28 cellular contexts compared by ENCODE assay signal in genomic region chr15:24919446-24919845, GRCh38. TPM values are rescaled to one million over a fixed set of nuclear protein-coding genes. Genes with fewer than 3 reads are reported as not detected.
DNase-seq lines count a peak whose midpoint lies in the region; ATAC-seq and TF ChIP-seq lines count a peak whose summit lies in the region.
"Had no signal": no experiment of that assay in that cellular context is flagged by ENCODE, and none has a peak within 500 bp of the region (broad histone marks: within the 10 kb centered on the region; RNA-seq: fewer than 3 reads in every experiment).

No MANE protein-coding gene starts in this region.

- H3K4me1 Mint-ChIP-seq in type B pancreatic cell (ENCODE audit: unreplicated experiment): no peaks in the 10 kb centered on the region
- H3K4me1 Mint-ChIP-seq in stimulated activated naive B cell treated with anti-CD40 and anti-IgM and Interleukin-4, amounts not matched to agents 10 μg/mL and 1 μg/mL and 100 μg/mL, for 72 hours: peaks cover 3 to 10% of the 10 kb centered on the region in 2 donors

- no peak for ATAC-seq in GM18519 (IDR thresholded peaks at IDR 0.05; ENCODE audit: low FRiP score, unreplicated experiment)
- no peak for ATAC-seq in stimulated activated naive B cell treated with anti-CD40 and anti-IgM and Interleukin-4, amounts not matched to agents 10 μg/mL and 1 μg/mL and 100 μg/mL, for 72 hours (replicated peaks)
- ATAC-seq: left colon; naive thymus-derived CD8-positive, alpha-beta T cell had no signal

- H3K36me3 ChIP-seq in HUES48 (ENCODE audit: control insufficient read depth, insufficient read depth, low read length): no peaks in the 10 kb centered on the region
- H3K36me3 ChIP-seq in iPS DF 6.9 (ENCODE audit: control insufficient read depth, insufficient read depth, low read length): no peaks in the 10 kb centered on the region

- TF ChIP-seq CTCF in type B pancreatic cell (conservative IDR thresholded peaks at IDR 0.05): no peak

- H3K27ac Mint-ChIP-seq in type B pancreatic cell: peak overlapping the region; percentile 35
- H3K27ac Mint-ChIP-seq in stimulated activated naive B cell treated with anti-CD40 and anti-IgM and Interleukin-4, amounts not matched to agents 10 μg/mL and 1 μg/mL and 100 μg/mL, for 72 hours: no peak overlapping the region
- H3K27ac Mint-ChIP-seq: dendritic cell treated with granulocyte-macrophage colony-stimulating factor and Interleukin-4, amounts not matched to agents 40 ng/mL and 50 ng/mL, for 4 days; naive thymus-derived CD8-positive, alpha-beta T cell had no signal

- H3K9me3 ChIP-seq in HUES48 (ENCODE audit: control insufficient read depth, insufficient read depth, low read length) (peaks cover 40% of the 10 kb centered on the region), iPS DF 6.9 (ENCODE audit: control insufficient read depth, insufficient read depth, low read length) (no peaks in the 10 kb centered on the region)

- H3K4me1 ChIP-seq in HUES48 (ENCODE audit: control insufficient read depth, insufficient read depth, low read length) (peaks cover 17% of the 10 kb centered on the region), iPS DF 6.9 (ENCODE audit: control insufficient read depth, insufficient read depth, low read length) (0 out of 2 replicates have a peak, but pooled peaks cover 2% of the 10 kb centered on the region)

- H3K9me3 Mint-ChIP-seq in type B pancreatic cell: peaks cover 5% of the 10 kb centered on the region
- H3K9me3 Mint-ChIP-seq in stimulated activated naive B cell treated with anti-CD40 and anti-IgM and Interleukin-4, amounts not matched to agents 10 μg/mL and 1 μg/mL and 100 μg/mL, for 72 hours: peaks cover 14 to 20% of the 10 kb centered on the region in 2 donors

- H3K27me3 Mint-ChIP-seq in type B pancreatic cell: no peaks in the 10 kb centered on the region
- H3K27me3 Mint-ChIP-seq in stimulated activated naive B cell treated with anti-CD40 and anti-IgM and Interleukin-4, amounts not matched to agents 10 μg/mL and 1 μg/mL and 100 μg/mL, for 72 hours: no peaks in the 10 kb centered on the region
- H3K27me3 Mint-ChIP-seq: CD4-positive, CD25-positive, alpha-beta regulatory T cell; dendritic cell treated with granulocyte-macrophage colony-stimulating factor and Interleukin-4, amounts not matched to agents 40 ng/mL and 50 ng/mL, for 4 days had no signal

- H3K9ac ChIP-seq in HUES48 (ENCODE audit: low read depth, low read length): no peak overlapping the region
- H3K9ac ChIP-seq: GM23248 had no signal

- DNase-seq in NCI-H526 treated with DMSO at 0.1 percent for 48 hours (lab: John Stamatoyannopoulos, UW) (peak; percentile 39), iPS DF 6.9 (ENCODE audit: low read depth, low spot score) (peak; percentile 52), type B pancreatic cell (ENCODE audit: extremely low spot score, unreplicated experiment) (no peak), DMS 273 (lab: John Stamatoyannopoulos, UW; ENCODE audit: unreplicated experiment) (no peak)
- no peak for DNase-seq in stimulated activated naive B cell treated with anti-CD40 and anti-IgM and Interleukin-4, amounts not matched to agents 10 μg/mL and 1 μg/mL and 100 μg/mL, for 72 hours
- DNase-seq: activated CD4-positive, alpha-beta T cell treated with anti-CD3 and anti-CD28 coated beads, Interleukin-2, amount 50 U/mL, for 4 hours; activated CD4-positive, CD25-positive, alpha-beta regulatory T cell; activated naive CD4-positive, alpha-beta T cell treated with anti-CD3 and anti-CD28 coated beads, Interleukin-2, amount 50 U/mL, for 16 hours; anterior cingulate cortex; caudate nucleus; CD4-positive, CD25-positive, alpha-beta regulatory T cell; DMS 273 treated with DMSO at 0.1 percent for 48 hours; GDM1; GM23248; left colon; MV-4-11; naive thymus-derived CD8-positive, alpha-beta T cell; NCI-H1694; NCI-H2227 treated with DMSO at 0.1 percent for 48 hours; OCI-M1; SHP77 treated with DMSO at 0.1 percent for 48 hours; stimulated activated CD4-positive, alpha-beta T cell treated with anti-CD3 and anti-CD28 coated beads, Interleukin-4, amount 100 ng/mL, for 1 hour; stimulated activated naive CD4-positive, alpha-beta T cell; SW 1271 had no signal

- no peaks in the 10 kb centered on the region for H3K27me3 ChIP-seq in HUES48 (ENCODE audit: control insufficient read depth, insufficient read depth, low read length)
- H3K27me3 ChIP-seq in iPS DF 6.9 (ENCODE audit: control insufficient read depth, insufficient read depth, low read length): no peaks in the 10 kb centered on the region

- peak overlapping the region; percentile 64 for H3K4me3 Mint-ChIP-seq in type B pancreatic cell
- no peak overlapping the region for H3K4me3 Mint-ChIP-seq in stimulated activated naive B cell treated with anti-CD40 and anti-IgM and Interleukin-4, amounts not matched to agents 10 μg/mL and 1 μg/mL and 100 μg/mL, for 72 hours
- H3K4me3 Mint-ChIP-seq: CD4-positive, CD25-positive, alpha-beta regulatory T cell; dendritic cell treated with granulocyte-macrophage colony-stimulating factor and Interleukin-4, amounts not matched to agents 40 ng/mL and 50 ng/mL, for 4 days; naive thymus-derived CD8-positive, alpha-beta T cell had no signal

- H3K27ac ChIP-seq in HUES48 (ENCODE audit: low read depth, low read length) (no peak overlapping the region), iPS DF 6.9 (ENCODE audit: low read length) (no peak overlapping the region)
- H3K27ac ChIP-seq: GM23248 had no signal

- H3K36me3 Mint-ChIP-seq in type B pancreatic cell: no peaks in the 10 kb centered on the region
- peaks cover 0 to 2% of the 10 kb centered on the region in 2 donors for H3K36me3 Mint-ChIP-seq in stimulated activated naive B cell treated with anti-CD40 and anti-IgM and Interleukin-4, amounts not matched to agents 10 μg/mL and 1 μg/mL and 100 μg/mL, for 72 hours
- H3K36me3 Mint-ChIP-seq: CD4-positive, CD25-positive, alpha-beta regulatory T cell had no signal

- WGBS in iPS DF 6.9 (ENCODE audit: insufficient coverage, insufficient read length): no CpG with 5 or more reads among the region's 2 CpGs

- 0 out of 2 replicates have a peak overlapping the region, but pooled peaks have one; percentile 8 for H3K4me3 ChIP-seq in HUES48 (ENCODE audit: low read depth, low read length)
- no peak overlapping the region for H3K4me3 ChIP-seq in iPS DF 6.9 (ENCODE audit: low read length)
- H3K4me3 ChIP-seq: GM23248 had no signal

RNA-seq across cellular contexts. Expression of gene SNRPN, which starts 35.3 kb away (rescaled TPM):
- 91.8 and 106 TPM in 2 replicates for total RNA-seq in type B pancreatic cell (ENCODE audit: low replicate concordance)
- total RNA-seq: HT-29 had no signal

RNA-seq across cellular contexts. Expression of gene SNURF, which starts 35.3 kb away (rescaled TPM):
- 16.7 and 20.2 TPM in 2 replicates for total RNA-seq in type B pancreatic cell (ENCODE audit: low replicate concordance)
- total RNA-seq: GM23248, HT-29 had no signal

Comparison
In these comparisons a context has a peak if more than half of its experiments do, and no peak if none do; other contexts are left out.
1. DNase-seq: peak in NCI-H526 treated with DMSO at 0.1 percent for 48 hours (single experiment) and iPS DF 6.9 (single experiment); none in type B pancreatic cell (single experiment), DMS 273 (single experiment) and stimulated activated naive B cell treated with anti-CD40 and anti-IgM and Interleukin-4, amounts not matched to agents 10 μg/mL and 1 μg/mL and 100 μg/mL, for 72 hours (single experiment).